In the genomic region with DNA sequence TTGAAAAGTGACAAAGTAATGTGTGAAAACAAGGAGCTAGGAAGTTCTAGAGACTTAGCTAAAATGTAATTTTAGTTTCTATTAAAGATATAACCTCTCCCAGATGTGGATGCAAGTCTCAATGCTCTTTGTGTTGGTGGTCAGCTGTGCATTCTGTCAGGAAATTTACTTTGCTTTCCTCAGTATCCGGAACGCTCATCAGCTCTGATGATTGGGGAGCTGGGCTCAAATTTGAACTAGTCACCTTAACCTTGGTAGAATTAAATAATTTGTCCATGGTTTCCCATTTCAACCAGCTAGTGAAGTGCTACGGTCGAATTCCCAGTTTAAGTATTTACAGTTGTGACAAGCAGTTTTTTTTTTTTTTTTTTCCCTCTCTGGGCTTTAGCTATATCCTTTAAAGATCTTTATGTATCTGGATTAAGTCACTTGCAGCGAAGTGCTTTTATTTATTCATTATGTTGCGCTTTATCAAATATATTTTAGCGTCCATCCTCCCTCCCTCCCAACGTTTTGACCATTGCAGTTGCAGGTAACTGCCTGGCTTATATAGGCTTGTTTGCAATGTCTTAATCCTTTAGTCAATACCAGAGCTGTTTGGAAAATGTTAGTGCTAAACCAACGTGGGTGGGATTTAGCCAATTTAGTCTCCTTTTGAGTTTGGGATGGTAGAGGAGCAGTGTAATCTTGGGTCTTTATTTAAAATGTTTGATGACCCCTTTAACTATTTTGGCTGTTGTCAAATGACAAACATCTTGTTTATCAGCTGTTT, we compare ENCODE assay signal across 8 cellular contexts. TPM values are rescaled to one million over a fixed set of nuclear protein-coding genes. Genes with fewer than 3 reads are reported as not detected.
A peak's percentile ranks its signal among the peaks of the same experiment; 100 is the strongest.
DNase-seq lines count a peak whose midpoint lies in the region; ATAC-seq and TF ChIP-seq lines count a peak whose summit lies in the region.

No MANE protein-coding gene starts in this region.

- H3K27ac Mint-ChIP-seq in glutamatergic neuron (ENCODE audit: unreplicated experiment), result peak overlapping the region; percentile 97

- H3K27me3 Mint-ChIP-seq in glutamatergic neuron (ENCODE audit: unreplicated experiment), result peaks cover 6% of the 10 kb centered on the region

- no peak overlapping the region; the same call in 1 of the 2 replicates for H3K27ac ChIP-seq in HCT116 (ENCODE audit: low read depth, low read length)
- H3K27ac ChIP-seq in VCaP, result peak overlapping the region; percentile 86
- peak overlapping the region in 15 of 21 experiments; percentile 16 to 94 (median 91) for H3K27ac ChIP-seq in skin epidermis

- H3K27me3 ChIP-seq in HCT116 (ENCODE audit: insufficient read depth, low read length), result no peaks in the 10 kb centered on the region

- H3K4me1 Mint-ChIP-seq in glutamatergic neuron (ENCODE audit: low read depth, unreplicated experiment), result peaks cover 1% of the 10 kb centered on the region

- no peak overlapping the region for H2AFZ ChIP-seq in HCT116 (ENCODE audit: low read depth, low read length, poor library complexity, severe bottlenecking)

- H3K9me2 ChIP-seq in HCT116 (ENCODE audit: insufficient read depth), result no peaks in the 10 kb centered on the region

- H3K4me2 ChIP-seq in HCT116 (ENCODE audit: low read length), result peak overlapping the region; percentile 87

- peaks cover 28% of the 10 kb centered on the region for H4K20me1 ChIP-seq in HCT116 (ENCODE audit: insufficient read depth)

- CTCF ChIA-PET in HCT116 (lab: Charles Lee), result no interaction called here

- H3K9ac ChIP-seq in HCT116 (ENCODE audit: low read length), result peak overlapping the region; percentile 95

- no peak for TF ChIP-seq CTCF in HCT116 (IDR thresholded peaks at IDR 0.05 in 2 of 3, conservative IDR thresholded peaks at IDR 0.05 in 1 of 3; ENCODE audit: borderline replicate concordance in 1 of 3, insufficient read depth in 1 of 3, low read depth in 2 of 3, low read length in 2 of 3)
- no peak for TF ChIP-seq CTCF in VCaP (conservative IDR thresholded peaks at IDR 0.05)
- TF ChIP-seq CTCF in glutamatergic neuron (IDR thresholded peaks at IDR 0.05; ENCODE audit: partially characterized antibody, unreplicated experiment), result no peak

- POLR2A ChIA-PET in HCT116 (lab: Charles Lee), result interaction anchor here (3.8 kb wide), 1 partner anchor 8 kb away, joined by 17 read pairs; no protein-coding TSS in a partner anchor

- peaks cover 10% of the 10 kb centered on the region for H3K9me3 Mint-ChIP-seq in glutamatergic neuron (ENCODE audit: unreplicated experiment)

- DNase-seq in HCT116 (ENCODE audit: low read depth, low spot score), result no peak
- no peak for DNase-seq in glutamatergic neuron
- DNase-seq in iPS-NIHi7 (ENCODE audit: extremely low spot score), result no peak
- DNase-seq in cerebellum (ENCODE audit: low spot score), result no peak
- no peak for DNase-seq in sciatic nerve (ENCODE audit: low spot score)
- DNase-seq in activated gamma-delta T cell treated with Interleukin-2 at 50 U/mL for 16 hours, result no peak

- no peak for TF ChIP-seq RAD21 in HCT116 (IDR thresholded peaks at IDR 0.05; ENCODE audit: low read depth)

- H3K4me3 ChIP-seq in HCT116 (replicated peaks in 1 of 2; ENCODE audit: low read depth in 1 of 2, low read length in 2 of 2) (peak overlapping the region; percentile 86 to 90), skin epidermis (peak overlapping the region; percentile 45 to 69 (median 57))

- BruUV-seq in HCT116 (replicated peaks; lab: Mats Ljungman, UMichigan), result TSS peak; percentile 40

- RAD21 ChIA-PET in HCT116 (lab: Charles Lee; ENCODE audit: low non-redundant PET in 1 of 2, low total read pairs in 2 of 2, uncharacterized antibody in 2 of 2, unreplicated experiment in 2 of 2), result no interaction called here

- peaks cover 5 to 11% of the 10 kb centered on the region in 2 experiments for H3K36me3 ChIP-seq in HCT116 (ENCODE audit: control insufficient read depth in 1 of 2, insufficient read depth in 2 of 2, low read length in 2 of 2)

- peak overlapping the region; percentile 97 for H3K4me3 Mint-ChIP-seq in glutamatergic neuron (ENCODE audit: unreplicated experiment)

- intact Hi-C loops in HCT116 (cut with micrococcal nuclease), result no loop called here
- intact Hi-C loops in sciatic nerve (cut with DNase I), result no loop called here

- no peaks in the 10 kb centered on the region for H3K9me3 ChIP-seq in HCT116 (ENCODE audit: control insufficient read depth in 1 of 2, insufficient read depth in 1 of 2, low read depth in 1 of 2, low read length in 2 of 2)

- H3K36me3 Mint-ChIP-seq in glutamatergic neuron (ENCODE audit: unreplicated experiment), result no peaks in the 10 kb centered on the region

- ATAC-seq in HCT116 (no peak), sciatic nerve (no peak)

- no peak for TF ChIP-seq POLR2A in HCT116 (IDR thresholded peaks at IDR 0.05; ENCODE audit: borderline replicate concordance, extremely low read depth, insufficient read depth, insufficient read length)

- peaks cover 76% of the 10 kb centered on the region for H3K79me2 ChIP-seq in HCT116 (ENCODE audit: insufficient read depth, low read length)

- peaks cover 0 to 21% of the 10 kb centered on the region in 2 experiments; a peak in 3 of 4 replicates for H3K4me1 ChIP-seq in HCT116 (ENCODE audit: control insufficient read depth in 1 of 2, insufficient read depth in 2 of 2, low read length in 2 of 2)

TF ChIP-seq in HCT116, 20 proteins besides CTCF, POLR2A, EP300 and RAD21 (continues in another document):
- TF ChIP-seq, protein P1, sequence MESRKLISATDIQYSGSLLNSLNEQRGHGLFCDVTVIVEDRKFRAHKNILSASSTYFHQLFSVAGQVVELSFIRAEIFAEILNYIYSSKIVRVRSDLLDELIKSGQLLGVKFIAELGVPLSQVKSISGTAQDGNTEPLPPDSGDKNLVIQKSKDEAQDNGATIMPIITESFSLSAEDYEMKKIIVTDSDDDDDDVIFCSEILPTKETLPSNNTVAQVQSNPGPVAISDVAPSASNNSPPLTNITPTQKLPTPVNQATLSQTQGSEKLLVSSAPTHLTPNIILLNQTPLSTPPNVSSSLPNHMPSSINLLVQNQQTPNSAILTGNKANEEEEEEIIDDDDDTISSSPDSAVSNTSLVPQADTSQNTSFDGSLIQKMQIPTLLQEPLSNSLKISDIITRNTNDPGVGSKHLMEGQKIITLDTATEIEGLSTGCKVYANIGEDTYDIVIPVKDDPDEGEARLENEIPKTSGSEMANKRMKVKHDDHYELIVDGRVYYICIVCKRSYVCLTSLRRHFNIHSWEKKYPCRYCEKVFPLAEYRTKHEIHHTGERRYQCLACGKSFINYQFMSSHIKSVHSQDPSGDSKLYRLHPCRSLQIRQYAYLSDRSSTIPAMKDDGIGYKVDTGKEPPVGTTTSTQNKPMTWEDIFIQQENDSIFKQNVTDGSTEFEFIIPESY (IDR thresholded peaks at IDR 0.05; ENCODE audit: extremely low read depth, insufficient replicate concordance, low read length), result no peak
- TF ChIP-seq CEBPB (IDR thresholded peaks at IDR 0.05; ENCODE audit: low read depth) (no peak), ELF1 (IDR thresholded peaks at IDR 0.05; ENCODE audit: borderline replicate concordance, low read depth) (no peak), SP1 (IDR thresholded peaks at IDR 0.05; ENCODE audit: low read depth) (no peak), ZNF274 (IDR thresholded peaks at IDR 0.05; ENCODE audit: low read depth, low read length) (no peak), JUND (IDR thresholded peaks at IDR 0.05) (no peak), YY1 (IDR thresholded peaks at IDR 0.05; ENCODE audit: extremely low read depth, insufficient replicate concordance, low read depth, low read length) (no peak), ZFX (IDR thresholded peaks at IDR 0.05) (no peak), TCF7L2 (IDR thresholded peaks at IDR 0.05; ENCODE audit: borderline replicate concordance, extremely low read depth, insufficient read depth, insufficient read length) (no peak), SIN3A (IDR thresholded peaks at IDR 0.05; ENCODE audit: low read depth) (no peak), EZH2 (IDR thresholded peaks at IDR 0.05) (no peak), EZH2phosphoT487 (IDR thresholded peaks at IDR 0.05; ENCODE audit: borderline replicate concordance) (no peak), CBX3 (IDR thresholded peaks at IDR 0.05; ENCODE audit: low read depth) (no peak), FOSL1 (IDR thresholded peaks at IDR 0.05; ENCODE audit: low read depth) (no peak)
- TF ChIP-seq, protein P2, sequence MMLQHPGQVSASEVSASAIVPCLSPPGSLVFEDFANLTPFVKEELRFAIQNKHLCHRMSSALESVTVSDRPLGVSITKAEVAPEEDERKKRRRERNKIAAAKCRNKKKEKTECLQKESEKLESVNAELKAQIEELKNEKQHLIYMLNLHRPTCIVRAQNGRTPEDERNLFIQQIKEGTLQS (IDR thresholded peaks at IDR 0.05), result no peak
- TF ChIP-seq, protein P3, sequence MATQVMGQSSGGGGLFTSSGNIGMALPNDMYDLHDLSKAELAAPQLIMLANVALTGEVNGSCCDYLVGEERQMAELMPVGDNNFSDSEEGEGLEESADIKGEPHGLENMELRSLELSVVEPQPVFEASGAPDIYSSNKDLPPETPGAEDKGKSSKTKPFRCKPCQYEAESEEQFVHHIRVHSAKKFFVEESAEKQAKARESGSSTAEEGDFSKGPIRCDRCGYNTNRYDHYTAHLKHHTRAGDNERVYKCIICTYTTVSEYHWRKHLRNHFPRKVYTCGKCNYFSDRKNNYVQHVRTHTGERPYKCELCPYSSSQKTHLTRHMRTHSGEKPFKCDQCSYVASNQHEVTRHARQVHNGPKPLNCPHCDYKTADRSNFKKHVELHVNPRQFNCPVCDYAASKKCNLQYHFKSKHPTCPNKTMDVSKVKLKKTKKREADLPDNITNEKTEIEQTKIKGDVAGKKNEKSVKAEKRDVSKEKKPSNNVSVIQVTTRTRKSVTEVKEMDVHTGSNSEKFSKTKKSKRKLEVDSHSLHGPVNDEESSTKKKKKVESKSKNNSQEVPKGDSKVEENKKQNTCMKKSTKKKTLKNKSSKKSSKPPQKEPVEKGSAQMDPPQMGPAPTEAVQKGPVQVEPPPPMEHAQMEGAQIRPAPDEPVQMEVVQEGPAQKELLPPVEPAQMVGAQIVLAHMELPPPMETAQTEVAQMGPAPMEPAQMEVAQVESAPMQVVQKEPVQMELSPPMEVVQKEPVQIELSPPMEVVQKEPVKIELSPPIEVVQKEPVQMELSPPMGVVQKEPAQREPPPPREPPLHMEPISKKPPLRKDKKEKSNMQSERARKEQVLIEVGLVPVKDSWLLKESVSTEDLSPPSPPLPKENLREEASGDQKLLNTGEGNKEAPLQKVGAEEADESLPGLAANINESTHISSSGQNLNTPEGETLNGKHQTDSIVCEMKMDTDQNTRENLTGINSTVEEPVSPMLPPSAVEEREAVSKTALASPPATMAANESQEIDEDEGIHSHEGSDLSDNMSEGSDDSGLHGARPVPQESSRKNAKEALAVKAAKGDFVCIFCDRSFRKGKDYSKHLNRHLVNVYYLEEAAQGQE (IDR thresholded peaks at IDR 0.05; ENCODE audit: low read depth), result no peak

RNA-seq across cellular contexts. Expression of a gene that starts 2.1 kb away (rescaled TPM):
- total RNA-seq in HCT116 (2021; ENCODE audit: unreplicated experiment), result 143 TPM
- 64.0 and 87.4 TPM in 2 replicates for polyA plus RNA-seq in HCT116 (2012)
- total RNA-seq in glutamatergic neuron (ENCODE audit: unreplicated experiment), result 185 TPM
- 254 TPM for total RNA-seq in cerebellum
- total RNA-seq in sciatic nerve, result 218 TPM

RNA-seq across cellular contexts. Expression of a gene that starts 43.3 kb away (rescaled TPM):
- total RNA-seq in HCT116 (2021; ENCODE audit: unreplicated experiment) (0.98 TPM), glutamatergic neuron (ENCODE audit: unreplicated experiment) (2.5 TPM), cerebellum (4.5 TPM), sciatic nerve (3.6 TPM)
- polyA plus RNA-seq in HCT116 (2012), result 0.52 and 0.87 TPM in 2 replicates
